Comparison of ENCODE assay signal across 8 cellular contexts in genomic region chr9:6667633-6668280, GRCh38. TPM values are rescaled to one million over a fixed set of nuclear protein-coding genes. Genes with fewer than 3 reads are reported as not detected.
DNase-seq lines count a peak whose midpoint lies in the region; ATAC-seq, FAIRE-seq and TF ChIP-seq lines count a peak whose summit lies in the region.

No MANE protein-coding gene starts in this region.

- no peaks in the 10 kb centered on the region for H3K79me1 ChIP-seq in H1 (ENCODE audit: low read depth, low read length)

- H3F3A ChIP-seq in neural progenitor cell (ENCODE audit: low read depth), result no peaks in the 10 kb centered on the region

- H3K4me2 ChIP-seq in H1 (ENCODE audit: insufficient read depth in 1 of 2, low read depth in 2 of 2, low read length in 2 of 2) (no peak overlapping the region), neural progenitor cell (no peak overlapping the region)

- no peak overlapping the region for H3K23ac ChIP-seq in H1 (ENCODE audit: insufficient read length)

- no peak overlapping the region for H3K4ac ChIP-seq in H1 (replicated peaks; ENCODE audit: insufficient read length, low read depth, low read length)

- H3K14ac ChIP-seq in H1 (ENCODE audit: insufficient read length), result no peak overlapping the region

- no peaks in the 10 kb centered on the region for H3K27me3 ChIP-seq in H1 (replicated peaks in 1 of 4; ENCODE audit: control insufficient read depth in 3 of 4, extremely low read depth in 1 of 4, insufficient read depth in 3 of 4, low read length in 3 of 4)
- no peaks in the 10 kb centered on the region for H3K27me3 ChIP-seq in neural progenitor cell

- no peak overlapping the region for H4K5ac ChIP-seq in H1 (ENCODE audit: insufficient read length, low read depth, low read length)

- no peaks in the 10 kb centered on the region for H3K36me3 Mint-ChIP-seq in natural killer cell
- no peaks in the 10 kb centered on the region for H3K36me3 Mint-ChIP-seq in natural killer cell treated with Interleukin-12 subunit alpha and Interleukin-12 subunit beta and Interleukin-15 and Interleukin-18, amount 100 ng/mL, for 72 hours
- H3K36me3 Mint-ChIP-seq in neural progenitor cell, result peaks cover 2% of the 10 kb centered on the region

- H3K18ac ChIP-seq in H1 (ENCODE audit: extremely low read depth, low read length), result no peak overlapping the region; the same call in 1 of the 2 replicates

- no peak overlapping the region for H2BK12ac ChIP-seq in H1 (ENCODE audit: low read depth, low read length)

- intact Hi-C loops in natural killer cell (cut with micrococcal nuclease), result no loop called here

- no peak overlapping the region for H3K56ac ChIP-seq in H1 (replicated peaks; ENCODE audit: insufficient read length, low read depth, low read length)

- H2AFZ ChIP-seq in H1 (ENCODE audit: low read length) (no peak overlapping the region), neural progenitor cell (replicated peaks) (no peak overlapping the region)

- H2BK15ac ChIP-seq in H1 (ENCODE audit: low read length), result no peak overlapping the region

- CTCF ChIA-PET in H1 (lab: Charles Lee; ENCODE audit: partially characterized antibody), result interaction anchor here (0.6 to 2.5 kb wide), 22 partner anchors 10 to 313 kb away, joined by 3 to 26 read pairs (median 4); partner anchors contain the start of gene GLDC

- H2BK120ac ChIP-seq in H1 (replicated peaks; ENCODE audit: low read depth, low read length), result no peak overlapping the region

- POLR2A ChIA-PET in H1 (lab: Charles Lee; ENCODE audit: partially characterized antibody), result interaction anchor here (0.5 to 2.1 kb wide), 8 partner anchors 9 to 86 kb away, joined by 3 to 8 read pairs (median 4); no protein-coding TSS in a partner anchor

- no peaks in the 10 kb centered on the region for H3K9me3 Mint-ChIP-seq in natural killer cell
- no peaks in the 10 kb centered on the region for H3K9me3 Mint-ChIP-seq in natural killer cell treated with Interleukin-12 subunit alpha and Interleukin-12 subunit beta and Interleukin-15 and Interleukin-18, amount 100 ng/mL, for 72 hours
- H3K9me3 Mint-ChIP-seq in neural progenitor cell, result no peaks in the 10 kb centered on the region

- peak in 2 of 3 donors; percentile 42 to 52 for ATAC-seq in natural killer cell
- ATAC-seq in natural killer cell treated with Interleukin-12 subunit alpha and Interleukin-12 subunit beta and Interleukin-15 and Interleukin-18, amount 100 ng/mL, for 72 hours, result no peak
- ATAC-seq in GM18867 (IDR thresholded peaks at IDR 0.05; ENCODE audit: unreplicated experiment), result no peak
- ATAC-seq in HG02973 (IDR thresholded peaks at IDR 0.05; ENCODE audit: unreplicated experiment), result no peak

- no peaks in the 10 kb centered on the region for H3K79me2 ChIP-seq in H1 (ENCODE audit: control insufficient read depth in 1 of 2, insufficient read depth in 2 of 2, low read length in 2 of 2)
- H3K79me2 ChIP-seq in neural progenitor cell (ENCODE audit: low read depth), result no peaks in the 10 kb centered on the region

- peak; percentile 69 for FAIRE-seq in H1 (lab: Jason Lieb, UNC)

- no peak overlapping the region for H3K4me3 Mint-ChIP-seq in natural killer cell
- no peak overlapping the region for H3K4me3 Mint-ChIP-seq in natural killer cell treated with Interleukin-12 subunit alpha and Interleukin-12 subunit beta and Interleukin-15 and Interleukin-18, amount 100 ng/mL, for 72 hours
- H3K4me3 Mint-ChIP-seq in neural progenitor cell, result no peak overlapping the region

- H3K23me2 ChIP-seq in H1 (ENCODE audit: low read depth, low read length), result no peaks in the 10 kb centered on the region

- no peak overlapping the region for H4K91ac ChIP-seq in H1 (replicated peaks; ENCODE audit: insufficient read length, low read length)

- peak; percentile 63 to 66 for TF ChIP-seq RAD21 in H1 (IDR thresholded peaks at IDR 0.05 in 1 of 2, conservative IDR thresholded peaks at IDR 0.05 in 1 of 2; ENCODE audit: low read depth in 2 of 2, low read length in 2 of 2)

- WGBS in H1 (ENCODE audit: extremely low coverage in 1 of 2, insufficient coverage in 1 of 2, insufficient read length in 1 of 2, insufficient replicate concordance in 2 of 2, low coverage in 1 of 2, low lambda C conversion rate in 2 of 2, missing lambda C conversion rate in 1 of 2), 2 experiments, result 75% methylated on average over 5 of the region's 5 CpGs; no CpG with 5 or more reads in 1 of the 2 experiments

- H3K27ac Mint-ChIP-seq in natural killer cell, result no peak overlapping the region
- no peak overlapping the region for H3K27ac Mint-ChIP-seq in natural killer cell treated with Interleukin-12 subunit alpha and Interleukin-12 subunit beta and Interleukin-15 and Interleukin-18, amount 100 ng/mL, for 72 hours
- no peak overlapping the region for H3K27ac Mint-ChIP-seq in neural progenitor cell

- H4K8ac ChIP-seq in H1 (ENCODE audit: extremely low read depth, insufficient read depth, low read length), result no peak overlapping the region

- H3K4me3 ChIP-seq in H1 (ENCODE audit: extremely low read depth in 1 of 4, insufficient read depth in 2 of 4, low read depth in 3 of 4, low read length in 4 of 4), result no peak overlapping the region
- H3K4me3 ChIP-seq in neural progenitor cell, result no peak overlapping the region

- TF ChIP-seq POLR2A in H1 (IDR thresholded peaks at IDR 0.05; ENCODE audit: control extremely low read depth in 1 of 2, low read depth in 2 of 2, low read length in 2 of 2), result no peak

- H3K27me3 Mint-ChIP-seq in natural killer cell (ENCODE audit: low read depth in 2 of 2), result peaks cover 0 to 4% of the 10 kb centered on the region in 2 donors
- H3K27me3 Mint-ChIP-seq in natural killer cell treated with Interleukin-12 subunit alpha and Interleukin-12 subunit beta and Interleukin-15 and Interleukin-18, amount 100 ng/mL, for 72 hours, result no peaks in the 10 kb centered on the region
- no peaks in the 10 kb centered on the region for H3K27me3 Mint-ChIP-seq in neural progenitor cell (ENCODE audit: insufficient read depth, low read depth)

- TF ChIP-seq CTCF in natural killer cell (IDR thresholded peaks at IDR 0.05) (no peak), H1 (IDR thresholded peaks at IDR 0.05; ENCODE audit: control extremely low read depth in 1 of 3, insufficient read depth in 1 of 3, low read depth in 1 of 3, low read length in 3 of 3) (peak in 2 of 3 experiments; percentile 33 to 59; a peak in 2 of 4 replicates), neural progenitor cell (IDR thresholded peaks at IDR 0.05) (peak; percentile 70)

- H3K9me3 ChIP-seq in H1 (ENCODE audit: insufficient read depth in 2 of 2, low read depth in 1 of 2, low read length in 1 of 2), result no peaks in the 10 kb centered on the region
- no peaks in the 10 kb centered on the region for H3K9me3 ChIP-seq in neural progenitor cell (ENCODE audit: low read depth)

- peaks cover 0 to 4% (median 0%) of the 10 kb centered on the region in 4 experiments; a peak in 1 of 8 replicates for H3K36me3 ChIP-seq in H1 (ENCODE audit: control insufficient read depth in 2 of 4, insufficient read depth in 4 of 4, low read length in 3 of 4)
- no peaks in the 10 kb centered on the region for H3K36me3 ChIP-seq in neural progenitor cell

- H3K4me1 Mint-ChIP-seq in natural killer cell (no peaks in the 10 kb centered on the region), neural progenitor cell (no peaks in the 10 kb centered on the region)
- H3K4me1 Mint-ChIP-seq in natural killer cell treated with Interleukin-12 subunit alpha and Interleukin-12 subunit beta and Interleukin-15 and Interleukin-18, amount 100 ng/mL, for 72 hours (ENCODE audit: low read depth in 2 of 2), result peaks cover 0 to 2% of the 10 kb centered on the region in 2 donors

- H4K20me1 ChIP-seq in H1 (replicated peaks in 1 of 2; ENCODE audit: control insufficient read depth in 1 of 2, insufficient read depth in 2 of 2, low read length in 2 of 2) (no peaks in the 10 kb centered on the region), neural progenitor cell (ENCODE audit: low read depth) (no peaks in the 10 kb centered on the region)

- no peak overlapping the region for H2AK5ac ChIP-seq in H1 (ENCODE audit: low read depth, low read length)

- H2BK20ac ChIP-seq in H1 (ENCODE audit: low read length), result no peak overlapping the region

- H3K9ac ChIP-seq in H1 (replicated peaks in 1 of 4; ENCODE audit: extremely low read depth in 1 of 4, low read depth in 3 of 4, low read length in 3 of 4) (no peak overlapping the region), neural progenitor cell (no peak overlapping the region)

- H2BK5ac ChIP-seq in H1 (ENCODE audit: low read depth, low read length), result no peak overlapping the region

- H3K4me1 ChIP-seq in H1 (replicated peaks in 1 of 4; ENCODE audit: control insufficient read depth in 3 of 4, insufficient read depth in 4 of 4, low read length in 3 of 4) (no peaks in the 10 kb centered on the region), neural progenitor cell (peaks cover 3% of the 10 kb centered on the region)

- H3K27ac ChIP-seq in H1 (ENCODE audit: low read depth, low read length) (no peak overlapping the region), neural progenitor cell (no peak overlapping the region)

- DNase-seq in natural killer cell, result no peak
- no peak for DNase-seq in natural killer cell treated with Interleukin-12 subunit alpha and Interleukin-12 subunit beta and Interleukin-15 and Interleukin-18, amount 100 ng/mL, for 72 hours (ENCODE audit: low spot score)
- peak; percentile 44 for DNase-seq in NCI-H446 treated with DMSO at 0.1 percent for 48 hours (lab: John Stamatoyannopoulos, UW)
- no peak for DNase-seq in H1 (ENCODE audit: low read depth in 1 of 2, low spot score in 2 of 2)
- peak; percentile 46 for DNase-seq in neural progenitor cell (ENCODE audit: low spot score)
- no peak for DNase-seq in stimulated activated CD4-positive, alpha-beta T cell treated with anti-CD3 and anti-CD28 coated beads, Interleukin-15, amount 100 ng/mL, for 24 hours

- TF ChIP-seq EP300 in H1 (IDR thresholded peaks at IDR 0.05; ENCODE audit: borderline replicate concordance in 1 of 2, low read depth in 2 of 2, low read length in 2 of 2), result no peak

TF ChIP-seq in H1, 55 proteins besides CTCF, POLR2A, EP300 and RAD21 (continues in another document):
- TF ChIP-seq EGR1 (IDR thresholded peaks at IDR 0.05; ENCODE audit: borderline replicate concordance, low read depth, low read length) (no peak), CEBPB (IDR thresholded peaks at IDR 0.05; ENCODE audit: low read depth, low read length) (no peak)

RNA-seq across cellular contexts. Expression of gene GLDC, which starts 22.2 kb away (rescaled TPM):
- total RNA-seq in natural killer cell (1 to 10 TPM in 2 of 3 donors, not detected in 1; 1.3 to 4.6 TPM), neural progenitor cell (ENCODE audit: low replicate concordance) (81.6 and 100 TPM in 2 replicates)
- 10 to 100 TPM in 1 of 2 donors, 1 to 10 TPM in 1; 1.4 to 15.2 TPM for total RNA-seq in natural killer cell treated with Interleukin-12 subunit alpha and Interleukin-12 subunit beta and Interleukin-15 and Interleukin-18, amount 100 ng/mL, for 72 hours
- total RNA-seq in H1 (2021; fragmentation: NEBNext Ultra II Directional; extraction: Animal tissue kit (Norgen Biotek cat#: 25700)), result 89.9 and 101 TPM in 2 replicates
- polyA plus RNA-seq in H1 (2011; rRNA removed), result 44.9 and 48.8 TPM in 2 replicates
- 57.9 TPM for polyA plus RNA-seq in H1 (2011; cell fraction: cytosol; rRNA removed)
- polyA plus RNA-seq in H1 (2011; cell fraction: nucleus; rRNA removed), result 196 TPM
- polyA plus RNA-seq in H1 (2012, experiment 1 of 2), result 72.3 to 99.1 TPM (median 81.2 TPM) in 4 replicates
- polyA plus RNA-seq in H1 (2012, experiment 2 of 2), result 26.6 TPM
- 140 TPM for polyA plus RNA-seq in H1 (2013, experiment 1 of 2)
- 134 TPM for polyA plus RNA-seq in H1 (2013, experiment 2 of 2)
- polyA minus RNA-seq in H1 (2011; rRNA and poly(A)+ RNA removed), result 132 and 150 TPM in 2 replicates
- 40.8 TPM for polyA minus RNA-seq in H1 (2011; cell fraction: cytosol; rRNA and poly(A)+ RNA removed)
- 84.3 TPM for polyA minus RNA-seq in H1 (2011; cell fraction: nucleus; rRNA and poly(A)+ RNA removed)

Comparison
In these comparisons a context has a peak if more than half of its experiments do, and no peak if none do; other contexts are left out.
1. ATAC-seq: peak in natural killer cell (2 of 3); none in natural killer cell treated with Interleukin-12 subunit alpha and Interleukin-12 subunit beta and Interleukin-15 and Interleukin-18, amount 100 ng/mL, for 72 hours (0 of 2), GM18867 (single experiment) and HG02973 (single experiment).
2. DNase-seq: peak in NCI-H446 treated with DMSO at 0.1 percent for 48 hours (single experiment) and neural progenitor cell (single experiment); none in natural killer cell (single experiment), natural killer cell treated with Interleukin-12 subunit alpha and Interleukin-12 subunit beta and Interleukin-15 and Interleukin-18, amount 100 ng/mL, for 72 hours (single experiment), H1 (0 of 2) and stimulated activated CD4-positive, alpha-beta T cell treated with anti-CD3 and anti-CD28 coated beads, Interleukin-15, amount 100 ng/mL, for 24 hours (single experiment).